ENCODE assay signal across 14 cellular contexts in the genomic region with DNA sequence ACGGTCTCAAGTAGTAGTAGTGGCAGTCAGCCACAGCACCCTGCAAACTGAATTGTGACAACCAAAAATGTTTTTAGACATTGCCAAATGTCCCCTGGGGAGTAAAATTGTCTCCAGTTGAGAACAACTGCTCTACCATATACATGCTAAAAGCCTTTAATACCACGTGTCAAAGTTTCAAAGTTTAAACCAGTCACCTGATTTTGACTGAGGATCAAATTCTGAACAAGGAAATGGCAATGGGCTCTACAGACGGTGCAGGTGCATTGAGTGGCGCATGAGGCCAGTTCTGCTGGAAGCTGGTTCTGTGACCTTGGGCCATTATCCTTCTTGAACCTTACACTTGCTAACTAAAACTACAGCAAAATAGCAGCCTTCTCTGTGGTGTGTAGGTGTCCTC.
"Had no signal": no experiment of that assay in that cellular context is flagged by ENCODE, and none has a peak within 500 bp of the region (broad histone marks: within the 10 kb centered on the region; RNA-seq: fewer than 3 reads in every experiment).

No MANE protein-coding gene starts in this region.

- H3K27ac Mint-ChIP-seq: activated naive CD8-positive, alpha-beta T cell; memory B cell; stimulated activated effector memory CD8-positive, alpha-beta T cell treated with anti-CD3 and anti-CD28 coated beads, Interleukin-12 subunit alpha, Interleukin-12 subunit beta, amount 100 ng/mL, for 72 hours had no signal

- DNase-seq: activated effector memory CD4-positive, alpha-beta T cell treated with anti-CD3 and anti-CD28 coated beads, Interleukin-2, amount 50 U/mL, for 16 hours; activated T-cell treated with anti-CD3 and anti-CD28 coated beads, Interleukin-2, amount 50 U/mL, for 1 hour; esophagus squamous epithelium; foreskin keratinocyte; substantia nigra had no signal

- H3K27me3 ChIP-seq: breast epithelium, foreskin keratinocyte, upper lobe of left lung had no signal

- H3K9me3 ChIP-seq: breast epithelium, esophagus squamous epithelium, upper lobe of left lung had no signal

- H3K36me3 Mint-ChIP-seq: activated naive CD8-positive, alpha-beta T cell; memory B cell; stimulated activated effector memory CD8-positive, alpha-beta T cell treated with anti-CD3 and anti-CD28 coated beads, Interleukin-12 subunit alpha, Interleukin-12 subunit beta, amount 100 ng/mL, for 72 hours had no signal

- ATAC-seq: activated CD4-positive, CD25-positive, alpha-beta regulatory T cell treated with anti-CD3 and anti-CD28 coated beads, Interleukin-2, amount 50 U/mL, for 24 hours; left lobe of liver; stimulated activated effector memory CD8-positive, alpha-beta T cell treated with anti-CD3 and anti-CD28 coated beads, Interleukin-12 subunit alpha, Interleukin-12 subunit beta, amount 100 ng/mL, for 72 hours had no signal

- H3K4me3 ChIP-seq: skin epidermis had no signal

- H3K36me3 ChIP-seq: breast epithelium, esophagus squamous epithelium, upper lobe of left lung had no signal

- H3K27ac ChIP-seq: foreskin keratinocyte, parathyroid adenoma had no signal

- H3K4me3 Mint-ChIP-seq: activated naive CD8-positive, alpha-beta T cell; memory B cell; stimulated activated effector memory CD8-positive, alpha-beta T cell treated with anti-CD3 and anti-CD28 coated beads, Interleukin-12 subunit alpha, Interleukin-12 subunit beta, amount 100 ng/mL, for 72 hours had no signal

- H3K27me3 Mint-ChIP-seq: activated naive CD8-positive, alpha-beta T cell had no signal

- H2AFZ ChIP-seq: parathyroid adenoma had no signal

- H3K79me2 ChIP-seq: parathyroid adenoma had no signal

- H3K4me1 ChIP-seq: breast epithelium, parathyroid adenoma had no signal

- H3K9ac ChIP-seq: parathyroid adenoma had no signal

- H3K4me1 Mint-ChIP-seq: stimulated activated effector memory CD8-positive, alpha-beta T cell treated with anti-CD3 and anti-CD28 coated beads, Interleukin-12 subunit alpha, Interleukin-12 subunit beta, amount 100 ng/mL, for 72 hours had no signal

- H3K9me3 Mint-ChIP-seq: memory B cell; stimulated activated effector memory CD8-positive, alpha-beta T cell treated with anti-CD3 and anti-CD28 coated beads, Interleukin-12 subunit alpha, Interleukin-12 subunit beta, amount 100 ng/mL, for 72 hours had no signal
